In the genomic region with DNA sequence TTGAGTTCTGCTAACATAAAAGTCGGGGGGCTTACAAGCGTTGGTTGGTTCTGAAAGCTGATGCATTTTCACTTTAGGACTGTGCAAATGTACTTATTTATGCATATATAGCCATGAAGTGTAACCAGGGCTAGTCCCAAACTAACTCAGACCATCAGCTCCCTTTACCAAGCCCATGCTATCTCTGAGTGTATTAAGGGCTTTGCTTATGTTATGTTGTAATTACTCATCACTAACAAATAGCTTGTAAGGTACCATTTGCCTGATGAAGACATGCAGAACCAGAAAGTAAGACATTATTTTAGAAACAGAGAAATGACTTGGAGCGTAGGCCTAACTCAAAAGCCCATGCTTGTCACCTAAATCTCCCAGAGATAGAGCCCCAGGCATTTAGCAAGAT, we compare ENCODE assay signal across 24 cellular contexts.
DNase-seq lines count a peak whose midpoint lies in the region; ATAC-seq, FAIRE-seq and TF ChIP-seq lines count a peak whose summit lies in the region.
"Had no signal": no experiment of that assay in that cellular context is flagged by ENCODE, and none has a peak within 500 bp of the region (broad histone marks: within the 10 kb centered on the region; RNA-seq: fewer than 3 reads in every experiment).

No MANE protein-coding gene starts in this region.

- no peak overlapping the region for H3K23ac ChIP-seq in H9 (ENCODE audit: insufficient read length, low read depth, low read length)

- H3K9me3 ChIP-seq in GM12878 (replicated peaks; ENCODE audit: control insufficient read depth, insufficient read depth, low read length), result no peaks in the 10 kb centered on the region; the same call in 2 of the 3 replicates
- H3K9me3 ChIP-seq in H9 (ENCODE audit: control insufficient read depth, low read depth, low read length), result no peaks in the 10 kb centered on the region
- H3K9me3 ChIP-seq: A549, BE2C had no signal

- H3T11ph ChIP-seq in H9 (ENCODE audit: low read length), result no peak overlapping the region

- H3K79me1 ChIP-seq in H9 (ENCODE audit: insufficient read depth, low read depth, low read length, poor library complexity, severe bottlenecking), result no peaks in the 10 kb centered on the region

- H3K4me3 Mint-ChIP-seq in stimulated activated naive B cell treated with anti-CD40 and anti-IgM and Interleukin-4, amounts not matched to agents 10 μg/mL and 1 μg/mL and 100 μg/mL, for 72 hours, result no peak overlapping the region
- H3K4me3 Mint-ChIP-seq in H9, result no peak overlapping the region
- H3K4me3 Mint-ChIP-seq: CD14-positive monocyte had no signal

- H3K27ac Mint-ChIP-seq in stimulated activated naive B cell treated with anti-CD40 and anti-IgM and Interleukin-4, amounts not matched to agents 10 μg/mL and 1 μg/mL and 100 μg/mL, for 72 hours, result no peak overlapping the region
- H3K27ac Mint-ChIP-seq in H9, result no peak overlapping the region
- H3K27ac Mint-ChIP-seq: CD14-positive monocyte had no signal

- in situ Hi-C loops in GM12878 (cut with MboI), result loop anchor here (25.0 kb wide), 1 partner anchor 1269 kb away; no protein-coding TSS in a partner anchor

- peaks cover 20% of the 10 kb centered on the region for H3K4me1 ChIP-seq in GM12878 (ENCODE audit: control insufficient read depth, insufficient read depth, low read length)
- no peaks in the 10 kb centered on the region for H3K4me1 ChIP-seq in H9 (ENCODE audit: insufficient read depth, low read length)
- H3K4me1 ChIP-seq: A549, BE2C had no signal

- no peak for TF ChIP-seq RAD21 in GM12878 (IDR thresholded peaks at IDR 0.05; ENCODE audit: insufficient read depth, low read depth, low read length)

- H4K5ac ChIP-seq in H9 (ENCODE audit: insufficient read length, low read depth, low read length), result no peak overlapping the region

- WGBS in GM12878 (ENCODE audit: insufficient coverage, insufficient replicate concordance, low lambda C conversion rate, missing lambda C conversion rate), result 42% methylated on average over 3 of the region's 3 CpGs
- WGBS in H9 (ENCODE audit: extremely low coverage, insufficient read length, low lambda C conversion rate), result no CpG with 5 or more reads among the region's 3 CpGs

- H4K91ac ChIP-seq in H9 (ENCODE audit: insufficient read length, low read depth, low read length), result no peak overlapping the region

- no peaks in the 10 kb centered on the region for H3K27me3 Mint-ChIP-seq in stimulated activated naive B cell treated with anti-CD40 and anti-IgM and Interleukin-4, amounts not matched to agents 10 μg/mL and 1 μg/mL and 100 μg/mL, for 72 hours
- no peaks in the 10 kb centered on the region for H3K27me3 Mint-ChIP-seq in H9 (ENCODE audit: low read depth)

- no peak overlapping the region for H3K27ac ChIP-seq in GM12878 (ENCODE audit: control insufficient read depth, insufficient read depth)
- H3K27ac ChIP-seq in H9 (ENCODE audit: insufficient read length, low read depth, low read length), result no peak overlapping the region
- H3K27ac ChIP-seq: A549, RWPE1 had no signal

- FAIRE-seq in GM12878 (lab: Jason Lieb, UNC) (no peak), HTR-8/SVneo (lab: Jason Lieb, UNC) (no peak)
- FAIRE-seq: A549 had no signal

- CTCF ChIA-PET in GM12878 (lab: Yijun Ruan, JAX), result interaction anchor here (0.9 to 6.0 kb wide), 4 partner anchors 18 to 1280 kb away, joined by 4 to 31 read pairs (median 4); no protein-coding TSS in a partner anchor

- H3K23me2 ChIP-seq in H9 (ENCODE audit: insufficient read length, low read depth, low read length, poor library complexity, severe bottlenecking), result no peaks in the 10 kb centered on the region

- no peak overlapping the region for H2AFZ ChIP-seq in GM12878 (ENCODE audit: control insufficient read depth, low read depth, low read length)
- no peak overlapping the region for H2AFZ ChIP-seq in H9 (ENCODE audit: low read length)

- SMC1A ChIA-PET in GM12878 (lab: Charles Lee; ENCODE audit: uncharacterized antibody, unreplicated experiment), result interaction anchor here (0.6 to 2.5 kb wide), 9 partner anchors 10 to 1355 kb away, joined by 3 to 17 read pairs (median 3); no protein-coding TSS in a partner anchor

- BruUV-seq in GM12878 (replicated peaks; lab: Mats Ljungman, UMichigan), result no TSS peak

- H3K4me3 ChIP-seq in GM12878, result no peak overlapping the region
- H3K4me3 ChIP-seq: A549 had no signal

- peak; percentile 37 for ATAC-seq in HG02885 (IDR thresholded peaks at IDR 0.05; ENCODE audit: poor library complexity, unreplicated experiment)
- peak; percentile 27 for ATAC-seq in GM12878
- peak; percentile 23 to 28 for ATAC-seq in stimulated activated naive B cell treated with anti-CD40 and anti-IgM and Interleukin-4, amounts not matched to agents 10 μg/mL and 1 μg/mL and 100 μg/mL, for 72 hours (replicated peaks)
- ATAC-seq: A549, HCT116, Panc1 had no signal

- POLR2A ChIA-PET in GM12878 (lab: Charles Lee), result no interaction called here

- DNase-seq in ELR (ENCODE audit: low read depth) (peak; percentile 18), GM12878 (ENCODE audit: low read depth, low spot score) (no peak), HCEC 1CT (no peak), H9 (no peak), HTR-8/SVneo (ENCODE audit: insufficient read length, low spot score) (no peak)
- DNase-seq in stimulated activated naive B cell treated with anti-CD40 and anti-IgM and Interleukin-4, amounts not matched to agents 10 μg/mL and 1 μg/mL and 100 μg/mL, for 72 hours, result no peak
- DNase-seq: BE2C, Calu3, DMS79 treated with DMSO at 0.1 percent for 48 hours, NCI-H1092 treated with DMSO at 0.1 percent for 48 hours, NCI-H1436, NCI-H187 treated with DMSO at 0.1 percent for 48 hours, NCI-H2171 treated with DMSO at 0.1 percent for 48 hours, NCI-H345, NCI-H524, NCI-H748 treated with DMSO at 0.1 percent for 48 hours, SHP77, T-helper 1 cell had no signal

- H3K18ac ChIP-seq in H9 (ENCODE audit: insufficient read length, low read depth, low read length), result no peak overlapping the region

- RAD21 ChIA-PET in GM12878 (lab: Charles Lee; ENCODE audit: unreplicated experiment), result interaction anchor here (1.0 to 3.8 kb wide), 2 partner anchors 64 to 1280 kb away, joined by 3 to 33 read pairs; no protein-coding TSS in a partner anchor

- no peaks in the 10 kb centered on the region for H3K36me3 Mint-ChIP-seq in stimulated activated naive B cell treated with anti-CD40 and anti-IgM and Interleukin-4, amounts not matched to agents 10 μg/mL and 1 μg/mL and 100 μg/mL, for 72 hours
- H3K36me3 Mint-ChIP-seq in H9 (ENCODE audit: insufficient read depth in 1 of 3, low read depth in 3 of 3), result no peaks in the 10 kb centered on the region
- H3K36me3 Mint-ChIP-seq: CD14-positive monocyte had no signal

- H2AK5ac ChIP-seq in H9 (ENCODE audit: insufficient read length, low read length), result no peak overlapping the region

- H2BK12ac ChIP-seq in H9 (ENCODE audit: insufficient read length, low read depth, low read length), result no peak overlapping the region

- H4K20me1 ChIP-seq in GM12878 (ENCODE audit: control insufficient read depth, insufficient read depth), result no peaks in the 10 kb centered on the region
- no peaks in the 10 kb centered on the region for H4K20me1 ChIP-seq in H9 (ENCODE audit: control insufficient read depth, insufficient read depth, insufficient read length)

- no peak overlapping the region for H2BK120ac ChIP-seq in H9 (ENCODE audit: low read depth, low read length, poor library complexity, severe bottlenecking)

- no peak overlapping the region for H2BK5ac ChIP-seq in H9 (ENCODE audit: insufficient read length, low read length)

- no peak overlapping the region for H2BK20ac ChIP-seq in H9 (ENCODE audit: low read depth, low read length, poor library complexity, severe bottlenecking)

- H3K27me3 ChIP-seq in GM12878 (replicated peaks in 1 of 2; ENCODE audit: control insufficient read depth in 2 of 2, insufficient read depth in 2 of 2, low read length in 1 of 2), result no peaks in the 10 kb centered on the region
- H3K27me3 ChIP-seq in H9 (ENCODE audit: insufficient read depth, low read length), result no peaks in the 10 kb centered on the region
- H3K27me3 ChIP-seq: BE2C had no signal

- TF ChIP-seq CTCF in GM12878 (IDR thresholded peaks at IDR 0.05 in 2 of 3, conservative IDR thresholded peaks at IDR 0.05 in 1 of 3; ENCODE audit: control insufficient read depth in 2 of 3, extremely low read depth in 1 of 3, insufficient read depth in 1 of 3, low read depth in 3 of 3, low read length in 3 of 3) (no peak), H9 (conservative IDR thresholded peaks at IDR 0.05) (no peak)

- no peak for TF ChIP-seq EP300 in GM12878 (IDR thresholded peaks at IDR 0.05; ENCODE audit: borderline replicate concordance in 1 of 2, control insufficient read depth in 1 of 2, low read depth in 2 of 2, low read length in 2 of 2)

- peaks cover 13 to 31% of the 10 kb centered on the region in 2 donors for H3K4me1 Mint-ChIP-seq in stimulated activated naive B cell treated with anti-CD40 and anti-IgM and Interleukin-4, amounts not matched to agents 10 μg/mL and 1 μg/mL and 100 μg/mL, for 72 hours
- H3K4me1 Mint-ChIP-seq in H9, result peaks cover 7 to 11% of the 10 kb centered on the region in 2 experiments; a peak in 3 of 4 replicates

- no peak for TF ChIP-seq POLR2A in GM12878 (IDR thresholded peaks at IDR 0.05; ENCODE audit: low read depth, low read length)

- H3K9ac ChIP-seq in GM12878 (ENCODE audit: control insufficient read depth, insufficient read depth, low read length) (no peak overlapping the region), H9 (ENCODE audit: extremely low read depth, insufficient read length, low read length) (no peak overlapping the region)

- H3K14ac ChIP-seq in H9 (ENCODE audit: insufficient read depth, low read length), result no peak overlapping the region

- no peak overlapping the region for H3K56ac ChIP-seq in H9 (ENCODE audit: insufficient read length, low read depth, low read length)

- no peaks in the 10 kb centered on the region for H3K9me3 Mint-ChIP-seq in stimulated activated naive B cell treated with anti-CD40 and anti-IgM and Interleukin-4, amounts not matched to agents 10 μg/mL and 1 μg/mL and 100 μg/mL, for 72 hours
- no peaks in the 10 kb centered on the region for H3K9me3 Mint-ChIP-seq in H9
- H3K9me3 Mint-ChIP-seq: CD14-positive monocyte had no signal

- no peak overlapping the region for H2BK15ac ChIP-seq in H9 (ENCODE audit: low read depth, low read length)

- no peak overlapping the region for H4K8ac ChIP-seq in H9 (replicated peaks; ENCODE audit: insufficient read length, low read depth, low read length)

- intact Hi-C loops in GM12878 (cut with micrococcal nuclease; ENCODE audit: unreplicated experiment), result loop anchor here (2.0 to 5.0 kb wide), 6 partner anchors 71 to 1281 kb away; partner anchors contain the start of gene RBMS3

- no peak overlapping the region for H3K4me2 ChIP-seq in GM12878 (ENCODE audit: control insufficient read depth, insufficient read depth)
- no peak overlapping the region for H3K4me2 ChIP-seq in H9 (ENCODE audit: insufficient read depth, insufficient read length, low read length)
- H3K4me2 ChIP-seq: A549 had no signal

- no peaks in the 10 kb centered on the region for H3K36me3 ChIP-seq in GM12878 (ENCODE audit: control insufficient read depth in 2 of 2, insufficient read depth in 2 of 2, low read length in 1 of 2)
- H3K36me3 ChIP-seq: BE2C had no signal

- no peak overlapping the region for H3K4ac ChIP-seq in H9 (ENCODE audit: low read depth, low read length)

- H3K79me2 ChIP-seq in GM12878 (ENCODE audit: control insufficient read depth, insufficient read depth, low read length), result no peaks in the 10 kb centered on the region
- no peaks in the 10 kb centered on the region for H3K79me2 ChIP-seq in H9 (ENCODE audit: insufficient read depth, low read length)

TF ChIP-seq in GM12878, 131 proteins besides CTCF, POLR2A, EP300 and RAD21:
- TF ChIP-seq RUNX3 (IDR thresholded peaks at IDR 0.05; ENCODE audit: low read length), result no peak
